17 cellular contexts compared by ENCODE assay signal in genomic region chr1:161168906-161169305, GRCh38.
"Had no signal": no experiment of that assay in that cellular context is flagged by ENCODE, and none has a peak within 500 bp of the region (broad histone marks: within the 10 kb centered on the region; RNA-seq: fewer than 3 reads in every experiment).

No MANE protein-coding gene starts in this region.

- H3K4me3 ChIP-seq: body of pancreas, dorsolateral prefrontal cortex, lung, psoas muscle, SJCRH30, upper lobe of right lung had no signal

- H3K27ac ChIP-seq: body of pancreas, psoas muscle, SJCRH30, upper lobe of right lung, VCaP had no signal

- H3K4me1 ChIP-seq: SJCRH30 had no signal

- ATAC-seq: body of pancreas, left colon, psoas muscle, sciatic nerve, upper lobe of right lung had no signal

- H3K9me3 ChIP-seq: body of pancreas, psoas muscle, SJCRH30, upper lobe of right lung had no signal

- DNase-seq: activated CD4-positive, alpha-beta T cell treated with anti-CD3 and anti-CD28 coated beads for 4 hours; activated CD8-positive, alpha-beta memory T cell treated with anti-CD3 and anti-CD28 coated beads for 24 hours; body of pancreas; cerebellar nuclear complex; dorsolateral prefrontal cortex; immature natural killer cell; left colon; midbrain; SJCRH30; stimulated activated CD4-positive, alpha-beta T cell treated with anti-CD3 and anti-CD28 coated beads, Interleukin-2, amount 100 ng/mL, for 24 hours; stimulated activated naive CD4-positive, alpha-beta T cell treated with Interleukin-2 at 50 U/mL for 16 hours; SW 1271; upper lobe of right lung had no signal

- H3K27me3 ChIP-seq: body of pancreas, dorsolateral prefrontal cortex, SJCRH30, upper lobe of right lung had no signal

- H3K9me3 Mint-ChIP-seq: immature natural killer cell had no signal
